In the genomic region with DNA sequence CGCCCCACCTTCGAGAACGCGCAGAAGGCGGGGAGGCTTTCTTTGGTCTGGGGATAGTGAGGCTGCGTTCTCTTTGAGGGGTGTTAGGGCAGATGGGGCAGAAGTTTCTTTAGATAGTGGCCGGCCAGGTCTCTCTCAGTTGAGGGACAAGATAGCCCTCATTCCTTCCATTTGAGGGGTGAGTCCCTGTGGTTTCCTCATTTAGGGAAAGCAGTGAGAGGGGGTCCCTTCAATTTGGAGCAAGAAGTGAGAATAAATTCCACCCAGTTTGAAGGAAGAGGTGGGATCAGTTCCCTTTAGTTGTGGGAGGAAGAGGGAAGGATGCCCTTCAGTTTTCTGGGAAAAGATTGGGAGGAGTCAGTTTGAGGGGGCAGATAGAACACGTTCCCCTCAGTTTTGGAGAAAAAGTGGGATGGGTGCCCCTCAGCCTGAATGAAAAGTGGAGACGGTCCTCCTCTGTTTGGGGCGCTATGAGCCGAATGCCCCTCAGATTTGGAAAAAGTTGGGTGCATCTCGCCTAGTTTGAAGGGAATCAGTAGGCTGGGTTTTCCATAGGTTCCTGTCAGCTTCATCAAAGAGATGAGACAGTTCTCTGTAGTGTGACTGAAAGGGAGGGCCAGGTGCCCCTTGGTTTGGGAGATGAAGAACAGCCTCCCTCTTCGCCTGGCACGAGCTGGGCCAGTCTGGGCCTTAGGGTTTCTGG, we compare ENCODE assay signal across 8 cellular contexts. TPM values are rescaled to one million over a fixed set of nuclear protein-coding genes. Genes with fewer than 3 reads are reported as not detected.
A peak's percentile ranks its signal among the peaks of the same experiment; 100 is the strongest.
DNase-seq lines count a peak whose midpoint lies in the region; ATAC-seq, FAIRE-seq and TF ChIP-seq lines count a peak whose summit lies in the region.

No MANE protein-coding gene starts in this region.

- no peaks in the 10 kb centered on the region; the same call in 1 of the 2 replicates for H3K36me3 Mint-ChIP-seq in HFFc6 (ENCODE audit: low read depth)
- no peaks in the 10 kb centered on the region for H3K36me3 Mint-ChIP-seq in mesothelial cell of epicardium

- peak overlapping the region; percentile 63 to 91 for H3K9ac ChIP-seq in K562 (ENCODE audit: insufficient read depth in 1 of 2, low read depth in 2 of 2, low read length in 2 of 2)

- H2AFZ ChIP-seq in ACC112 (ENCODE audit: low read length, unreplicated experiment): peak overlapping the region; percentile 83
- peak overlapping the region; percentile 86 for H2AFZ ChIP-seq in K562 (ENCODE audit: low read depth, low read length)

- H3K27me3 ChIP-seq in ACC112 (ENCODE audit: insufficient read depth, low read length) (no peaks in the 10 kb centered on the region), K562 (ENCODE audit: control insufficient read depth in 2 of 2, insufficient read depth in 2 of 2, low read length in 2 of 2) (no peaks in the 10 kb centered on the region)

- H3K36me3 ChIP-seq in ACC112 (ENCODE audit: insufficient read depth, low read length) (no peaks in the 10 kb centered on the region), K562 (ENCODE audit: control insufficient read depth, insufficient read depth, low read length) (peaks cover 16% of the 10 kb centered on the region; the same call in 1 of the 3 replicates)

- no peaks in the 10 kb centered on the region for H3K9me3 ChIP-seq in K562 (replicated peaks; ENCODE audit: control insufficient read depth, insufficient read depth, low read depth, low read length)

- H3K79me2 ChIP-seq in ACC112 (ENCODE audit: control insufficient read depth, insufficient read depth, low read length, unreplicated experiment) (peaks cover 27% of the 10 kb centered on the region), K562 (ENCODE audit: control insufficient read depth, insufficient read depth, low read length) (peaks cover 44% of the 10 kb centered on the region)

- H3K4me1 Mint-ChIP-seq in HFFc6 (ENCODE audit: low read depth) (peaks cover 54% of the 10 kb centered on the region), mesothelial cell of epicardium (peaks cover 25% of the 10 kb centered on the region)

- no peak for ATAC-seq in K562
- no peak for ATAC-seq in HG03139 (IDR thresholded peaks at IDR 0.05; ENCODE audit: unreplicated experiment)
- no peak for ATAC-seq in GM21390 (IDR thresholded peaks at IDR 0.05; ENCODE audit: unreplicated experiment)

- TF ChIP-seq CTCF in HFFc6 (IDR thresholded peaks at IDR 0.05) (no peak), K562 (IDR thresholded peaks at IDR 0.05 in 2 of 3, conservative IDR thresholded peaks at IDR 0.05 in 1 of 3; ENCODE audit: insufficient read depth in 2 of 3, low read depth in 1 of 3, low read length in 3 of 3) (no peak), mesothelial cell of epicardium (IDR thresholded peaks at IDR 0.05; ENCODE audit: unreplicated experiment) (no peak)

- intact Hi-C loops in K562 (cut with micrococcal nuclease): loop anchor here (2.0 to 10.0 kb wide), 4 partner anchors 55 to 296 kb away; a partner anchor contains a TSS

- in situ Hi-C loops in K562 (cut with MboI): no loop called here
- in situ Hi-C loops in KBM-7 (cut with MboI; ENCODE audit: low pct_unique_long_range_greater_than_20kb, low sequenced_read_pairs): no loop called here

- TF ChIP-seq POLR2A in K562 (conservative IDR thresholded peaks at IDR 0.05): peak; percentile 59; the same call in 1 of the 2 replicates

- no peak for TF ChIP-seq EP300 in K562 (IDR thresholded peaks at IDR 0.05; ENCODE audit: low read length)

- FAIRE-seq in K562 (lab: Jason Lieb, UNC): no peak

- peak overlapping the region; percentile 76 for H3K4me2 ChIP-seq in K562 (ENCODE audit: insufficient read depth, low read length)

- POLR2A ChIA-PET in K562 (lab: Yijun Ruan, JAX): interaction anchor here (0.6 to 1.2 kb wide), 8 partner anchors 9 to 358 kb away, joined by 3 to 5 read pairs (median 4); a partner anchor contains a TSS

- CTCF ChIA-PET in K562 (lab: Yijun Ruan, JAX; ENCODE audit: low intra/inter-chr PET ratio): interaction anchor here (1.2 kb wide), 1 partner anchor 63 kb away, joined by 4 read pairs; no protein-coding TSS in a partner anchor

- no peak for TF ChIP-seq RAD21 in K562 (CRISPR knock-in tag; conservative IDR thresholded peaks at IDR 0.05 in 1 of 2, IDR thresholded peaks at IDR 0.05 in 1 of 2)

- no peaks in the 10 kb centered on the region for H3K9me1 ChIP-seq in K562 (ENCODE audit: control insufficient read depth, insufficient read depth, low read length)

- H3K4me3 Mint-ChIP-seq in HFFc6: peak overlapping the region; percentile 89
- H3K4me3 Mint-ChIP-seq in mesothelial cell of epicardium: peak overlapping the region; percentile 83

- no peak for DNase-seq in HFFc6
- DNase-seq in K562 (ENCODE audit: extremely low read depth in 1 of 4, low spot score in 3 of 4): no peak
- DNase-seq in mesothelial cell of epicardium (ENCODE audit: low spot score in 2 of 2, unreplicated experiment in 2 of 2): no peak
- DNase-seq in stimulated activated CD4-positive, alpha-beta T cell treated with anti-CD3 and anti-CD28 coated beads, Interleukin-4, amount 100 ng/mL, for 1 hour: no peak
- no peak for DNase-seq in KBM-7

- 13% methylated on average over 11 of the region's 14 CpGs for WGBS in K562 (ENCODE audit: insufficient coverage, low coverage, missing lambda C conversion rate)

- H3K27ac Mint-ChIP-seq in HFFc6: peak overlapping the region; percentile 97
- H3K27ac Mint-ChIP-seq in mesothelial cell of epicardium: peak overlapping the region; percentile 80

- H3K9me3 Mint-ChIP-seq in HFFc6 (no peaks in the 10 kb centered on the region), mesothelial cell of epicardium (no peaks in the 10 kb centered on the region)

- H3K4me1 ChIP-seq in ACC112 (ENCODE audit: control insufficient read depth, insufficient read depth, low read length, unreplicated experiment) (peaks cover 41% of the 10 kb centered on the region), K562 (replicated peaks in 1 of 2; ENCODE audit: control insufficient read depth in 2 of 2, insufficient read depth in 2 of 2, low read length in 2 of 2) (peaks cover 44 to 64% of the 10 kb centered on the region in 2 experiments)

- peak overlapping the region; percentile 24 for H3K27ac ChIP-seq in ACC112 (ENCODE audit: low read depth, low read length)
- H3K27ac ChIP-seq in K562 (ENCODE audit: extremely low read depth, low read depth, low read length): peak overlapping the region; percentile 49

- no peaks in the 10 kb centered on the region for H4K20me1 ChIP-seq in K562 (replicated peaks; ENCODE audit: control insufficient read depth, insufficient read depth, low read length)

- H3K4me3 ChIP-seq in ACC112 (ENCODE audit: low read depth, low read length) (peak overlapping the region; percentile 83), K562 (peak overlapping the region; percentile 88)

- H3K27me3 Mint-ChIP-seq in HFFc6 (ENCODE audit: insufficient read depth) (peaks cover 2% of the 10 kb centered on the region), mesothelial cell of epicardium (ENCODE audit: low read depth) (peaks cover 47% of the 10 kb centered on the region)

- TSS peak; percentile 43 for BruUV-seq in K562 (replicated peaks; lab: Mats Ljungman, UMichigan)

RNA-seq across cellular contexts. Expression of a gene that starts 0.6 kb away (rescaled TPM):
- 10 to 100 TPM; 46.3 to 55.9 (median 51.1) TPM for total RNA-seq in HFFc6 (2021; fragmentation: NEBNext Ultra II Directional; extraction: Animal tissue kit (Norgen Biotek cat#: 25700))
- 215 and 563 TPM in 2 replicates for total RNA-seq in K562 (2011; cell fraction: chromatin; rRNA removed; ENCODE audit: low replicate concordance)
- total RNA-seq in K562 (2011; cell fraction: nucleolus; rRNA removed): 341 and 352 TPM in 2 replicates
- total RNA-seq in K562 (2011; cell fraction: nucleoplasm; rRNA removed): 210 and 234 TPM in 2 replicates
- total RNA-seq in K562 (2014; rRNA removed) (47.9 and 57.6 TPM in 2 replicates), K562 (2014; rRNA removed; fragmentation: Illumina TruSeq; extraction: Trizol) (16.2 and 26.9 TPM in 2 replicates), K562 (2015; rRNA removed; fragmentation: Illumina TruSeq; extraction: Trizol) (21.1 and 21.8 TPM in 2 replicates), K562 (2021) (113 and 126 TPM in 2 replicates), mesothelial cell of epicardium (28.2 to 28.7 TPM (median 28.3 TPM) in 3 replicates)
- polyA plus RNA-seq in K562 (2011; rRNA removed) (32.3 and 65.2 TPM in 2 replicates), K562 (2014; fragmentation: Illumina TruSeq; extraction: Trizol) (48.2 and 49.9 TPM in 2 replicates), K562 (2014; fragmentation: Nextera tagmentation; extraction: Ambion mirVana) (10 to 100 TPM; 18.7 to 19.2 TPM), K562 (2014; rRNA removed) (63.0 and 63.7 TPM in 2 replicates)
- polyA plus RNA-seq in K562 (2011; cell fraction: cytosol; rRNA removed): 33.8 and 42.7 TPM in 2 replicates
- polyA plus RNA-seq in K562 (2011; cell fraction: nucleus; rRNA removed): 385 and 440 TPM in 2 replicates
- polyA plus RNA-seq in K562 (2012): 73.5 and 82.7 TPM in 2 replicates
- 19.6 and 21.8 TPM in 2 replicates for polyA minus RNA-seq in K562 (2011; rRNA and poly(A)+ RNA removed)
- 36.4 and 51.4 TPM in 2 replicates for polyA minus RNA-seq in K562 (2011; cell fraction: cytosol; rRNA and poly(A)+ RNA removed)
- 49.3 and 53.6 TPM in 2 replicates for polyA minus RNA-seq in K562 (2011; cell fraction: nucleus; rRNA and poly(A)+ RNA removed)

RNA-seq across cellular contexts. Expression of a gene that starts 0.9 kb away (rescaled TPM):
- 1 to 10 TPM; 3.3 to 4.2 (median 3.7) TPM for total RNA-seq in HFFc6 (2021; fragmentation: NEBNext Ultra II Directional; extraction: Animal tissue kit (Norgen Biotek cat#: 25700))
- total RNA-seq in K562 (2011; cell fraction: chromatin; rRNA removed; ENCODE audit: low replicate concordance): 11.2 and 22.6 TPM in 2 replicates
- total RNA-seq in K562 (2011; cell fraction: nucleolus; rRNA removed): 13.6 and 15.5 TPM in 2 replicates
- 10.0 and 10.3 TPM in 2 replicates for total RNA-seq in K562 (2011; cell fraction: nucleoplasm; rRNA removed)
- 1.2 and 1.6 TPM in 2 replicates for total RNA-seq in K562 (2014; rRNA removed)
- total RNA-seq in K562 (2014; rRNA removed; fragmentation: Illumina TruSeq; extraction: Trizol): 0.69 and 0.70 TPM in 2 replicates
- total RNA-seq in K562 (2015; rRNA removed; fragmentation: Illumina TruSeq; extraction: Trizol): 0.72 TPM in 2 replicates
- 2.5 and 3.1 TPM in 2 replicates for total RNA-seq in K562 (2021)
- polyA plus RNA-seq in K562 (2011; rRNA removed): 2.6 and 3.4 TPM in 2 replicates
- polyA plus RNA-seq in K562 (2011; cell fraction: cytosol; rRNA removed): 1.8 and 2.4 TPM in 2 replicates
- 25.0 and 34.4 TPM in 2 replicates for polyA plus RNA-seq in K562 (2011; cell fraction: nucleus; rRNA removed)
- polyA plus RNA-seq in K562 (2012): 2.1 and 3.4 TPM in 2 replicates
- polyA plus RNA-seq in K562 (2014; fragmentation: Illumina TruSeq; extraction: Trizol): 1.5 and 1.8 TPM in 2 replicates
- under 1 TPM; 0.06 to 0.07 TPM for polyA plus RNA-seq in K562 (2014; fragmentation: Nextera tagmentation; extraction: Ambion mirVana)
- 2.7 and 2.8 TPM in 2 replicates for polyA plus RNA-seq in K562 (2014; rRNA removed)
- 1.2 and 1.3 TPM in 2 replicates for polyA minus RNA-seq in K562 (2011; rRNA and poly(A)+ RNA removed)
- polyA minus RNA-seq in K562 (2011; cell fraction: cytosol; rRNA and poly(A)+ RNA removed): 0.91 and 1.5 TPM in 2 replicates
- polyA minus RNA-seq in K562 (2011; cell fraction: nucleus; rRNA and poly(A)+ RNA removed): 4.4 and 4.7 TPM in 2 replicates
- total RNA-seq in mesothelial cell of epicardium: 2.9 to 3.5 TPM (median 3.3 TPM) in 3 replicates

RNA-seq across cellular contexts. Expression of a gene that starts 20.9 kb away (rescaled TPM):
- total RNA-seq in HFFc6 (2021; fragmentation: NEBNext Ultra II Directional; extraction: Animal tissue kit (Norgen Biotek cat#: 25700)): 10 to 100 TPM; 50.9 to 67.8 (median 58.4) TPM
- total RNA-seq in K562 (2011; cell fraction: chromatin; rRNA removed; ENCODE audit: low replicate concordance): 63.5 and 134 TPM in 2 replicates
- 154 and 182 TPM in 2 replicates for total RNA-seq in K562 (2011; cell fraction: nucleolus; rRNA removed)
- 105 and 122 TPM in 2 replicates for total RNA-seq in K562 (2011; cell fraction: nucleoplasm; rRNA removed)
- 43.6 and 46.8 TPM in 2 replicates for total RNA-seq in K562 (2014; rRNA removed)
- total RNA-seq in K562 (2014; rRNA removed; fragmentation: Illumina TruSeq; extraction: Trizol): 25.2 and 31.8 TPM in 2 replicates
- 33.3 and 37.4 TPM in 2 replicates for total RNA-seq in K562 (2015; rRNA removed; fragmentation: Illumina TruSeq; extraction: Trizol)
- 46.5 and 54.3 TPM in 2 replicates for total RNA-seq in K562 (2021)
- 55.8 and 67.8 TPM in 2 replicates for polyA plus RNA-seq in K562 (2011; rRNA removed)
- polyA plus RNA-seq in K562 (2011; cell fraction: cytosol; rRNA removed): 113 and 129 TPM in 2 replicates
- polyA plus RNA-seq in K562 (2011; cell fraction: nucleus; rRNA removed): 65.0 and 95.7 TPM in 2 replicates
- polyA plus RNA-seq in K562 (2012): 48.4 and 51.3 TPM in 2 replicates
- polyA plus RNA-seq in K562 (2014; fragmentation: Illumina TruSeq; extraction: Trizol): 54.1 and 61.7 TPM in 2 replicates
- polyA plus RNA-seq in K562 (2014; fragmentation: Nextera tagmentation; extraction: Ambion mirVana): 100 to 1,000 TPM; 233 to 239 TPM
- 64.4 and 72.6 TPM in 2 replicates for polyA plus RNA-seq in K562 (2014; rRNA removed)
- polyA minus RNA-seq in K562 (2011; rRNA and poly(A)+ RNA removed): 48.1 and 54.8 TPM in 2 replicates
- 21.3 and 27.6 TPM in 2 replicates for polyA minus RNA-seq in K562 (2011; cell fraction: cytosol; rRNA and poly(A)+ RNA removed)
- polyA minus RNA-seq in K562 (2011; cell fraction: nucleus; rRNA and poly(A)+ RNA removed): 32.0 and 42.5 TPM in 2 replicates
- 35.8 to 38.4 TPM (median 36.3 TPM) in 3 replicates for total RNA-seq in mesothelial cell of epicardium

RNA-seq across cellular contexts. Expression of a gene that starts 31.5 kb away (rescaled TPM):
- 10 to 100 TPM in 5 of 6 experiments, 1 to 10 TPM in 1; 8.6 to 14.1 (median 13.0) TPM for total RNA-seq in HFFc6 (2021; fragmentation: NEBNext Ultra II Directional; extraction: Animal tissue kit (Norgen Biotek cat#: 25700))
- 35.5 and 125 TPM in 2 replicates for total RNA-seq in K562 (2011; cell fraction: chromatin; rRNA removed; ENCODE audit: low replicate concordance)
- 104 and 108 TPM in 2 replicates for total RNA-seq in K562 (2011; cell fraction: nucleolus; rRNA removed)
- 56.2 and 56.3 TPM in 2 replicates for total RNA-seq in K562 (2011; cell fraction: nucleoplasm; rRNA removed)
- total RNA-seq in K562 (2014; rRNA removed): 25.2 and 30.8 TPM in 2 replicates
- total RNA-seq in K562 (2014; rRNA removed; fragmentation: Illumina TruSeq; extraction: Trizol): 8.4 and 12.2 TPM in 2 replicates
- 17.1 and 17.9 TPM in 2 replicates for total RNA-seq in K562 (2015; rRNA removed; fragmentation: Illumina TruSeq; extraction: Trizol)
- 32.8 and 35.4 TPM in 2 replicates for total RNA-seq in K562 (2021)
- 25.3 and 38.6 TPM in 2 replicates for polyA plus RNA-seq in K562 (2011; rRNA removed)
- polyA plus RNA-seq in K562 (2011; cell fraction: cytosol; rRNA removed): 31.4 and 51.4 TPM in 2 replicates
- 233 and 335 TPM in 2 replicates for polyA plus RNA-seq in K562 (2011; cell fraction: nucleus; rRNA removed)
- polyA plus RNA-seq in K562 (2012): 20.8 and 43.5 TPM in 2 replicates
- 14.9 and 23.8 TPM in 2 replicates for polyA plus RNA-seq in K562 (2014; fragmentation: Illumina TruSeq; extraction: Trizol)
- polyA plus RNA-seq in K562 (2014; fragmentation: Nextera tagmentation; extraction: Ambion mirVana): 1 to 10 TPM; 3.7 to 4.7 TPM
- polyA plus RNA-seq in K562 (2014; rRNA removed): 33.5 and 36.8 TPM in 2 replicates
- polyA minus RNA-seq in K562 (2011; rRNA and poly(A)+ RNA removed): 8.0 and 10.5 TPM in 2 replicates
- polyA minus RNA-seq in K562 (2011; cell fraction: cytosol; rRNA and poly(A)+ RNA removed): 19.2 and 26.7 TPM in 2 replicates
- polyA minus RNA-seq in K562 (2011; cell fraction: nucleus; rRNA and poly(A)+ RNA removed): 35.8 and 36.2 TPM in 2 replicates
- total RNA-seq in mesothelial cell of epicardium: 13.4 to 15.5 TPM (median 15.4 TPM) in 3 replicates

RNA-seq across cellular contexts. Expression of a gene that starts 48.9 kb away (rescaled TPM):
- 1 to 10 TPM in 3 of 6 experiments, under 1 TPM in 3; 0.79 to 1.3 (median 1.1) TPM for total RNA-seq in HFFc6 (2021; fragmentation: NEBNext Ultra II Directional; extraction: Animal tissue kit (Norgen Biotek cat#: 25700))
- 12.1 and 42.9 TPM in 2 replicates for total RNA-seq in K562 (2011; cell fraction: chromatin; rRNA removed; ENCODE audit: low replicate concordance)
- total RNA-seq in K562 (2011; cell fraction: nucleolus; rRNA removed): 32.0 and 40.1 TPM in 2 replicates
- 12.4 and 17.4 TPM in 2 replicates for total RNA-seq in K562 (2011; cell fraction: nucleoplasm; rRNA removed)
- total RNA-seq in K562 (2014; rRNA removed) (1.9 and 3.1 TPM in 2 replicates), K562 (2014; rRNA removed; fragmentation: Illumina TruSeq; extraction: Trizol) (0.48 and 0.58 TPM in 2 replicates), K562 (2015; rRNA removed; fragmentation: Illumina TruSeq; extraction: Trizol) (1.5 and 1.7 TPM in 2 replicates), K562 (2021) (3.9 and 4.6 TPM in 2 replicates), mesothelial cell of epicardium (9.3 to 10.0 TPM (median 9.7 TPM) in 3 replicates)
- polyA plus RNA-seq in K562 (2011; rRNA removed) (2.5 and 4.0 TPM in 2 replicates), K562 (2014; fragmentation: Illumina TruSeq; extraction: Trizol) (0.82 and 1.3 TPM in 2 replicates), K562 (2014; fragmentation: Nextera tagmentation; extraction: Ambion mirVana) (under 1 TPM; 0.04 to 0.06 TPM), K562 (2014; rRNA removed) (5.1 and 5.2 TPM in 2 replicates)
- polyA plus RNA-seq in K562 (2011; cell fraction: cytosol; rRNA removed): 2.2 and 3.1 TPM in 2 replicates
- polyA plus RNA-seq in K562 (2011; cell fraction: nucleus; rRNA removed): 35.2 and 59.8 TPM in 2 replicates
- polyA plus RNA-seq in K562 (2012): 3.7 and 5.7 TPM in 2 replicates
- polyA minus RNA-seq in K562 (2011; rRNA and poly(A)+ RNA removed): 0.51 and 0.53 TPM in 2 replicates
- 0.57 and 1.3 TPM in 2 replicates for polyA minus RNA-seq in K562 (2011; cell fraction: cytosol; rRNA and poly(A)+ RNA removed)
- 5.8 and 7.3 TPM in 2 replicates for polyA minus RNA-seq in K562 (2011; cell fraction: nucleus; rRNA and poly(A)+ RNA removed)
